In genomic region chr7:24898691-24899090, GRCh38 we compare ENCODE assay signal across 10 cellular contexts.
A peak's percentile ranks its signal among the peaks of the same experiment; 100 is the strongest.
DNase-seq lines count a peak whose midpoint lies in the region; ATAC-seq and TF ChIP-seq lines count a peak whose summit lies in the region.
"Had no signal": no experiment of that assay in that cellular context is flagged by ENCODE, and none has a peak within 500 bp of the region (broad histone marks: within the 10 kb centered on the region; RNA-seq: fewer than 3 reads in every experiment).

No MANE protein-coding gene starts in this region.

- no peak for TF ChIP-seq CTCF in choroid plexus epithelial cell (conservative IDR thresholded peaks at IDR 0.05; ENCODE audit: low read depth, low read length)

- peaks cover 15% of the 10 kb centered on the region for H3K4me1 ChIP-seq in effector memory CD4-positive, alpha-beta T cell (ENCODE audit: control insufficient read depth, insufficient read depth, low read length, poor library complexity, severe bottlenecking)

- ATAC-seq in GM21447 (IDR thresholded peaks at IDR 0.05; ENCODE audit: unreplicated experiment), result peak; percentile 38

- no peak overlapping the region for H3K27ac ChIP-seq in effector memory CD4-positive, alpha-beta T cell (ENCODE audit: insufficient read depth, low read length, poor library complexity, severe bottlenecking)

- no peaks in the 10 kb centered on the region for H3K36me3 ChIP-seq in effector memory CD4-positive, alpha-beta T cell (ENCODE audit: control insufficient read depth, insufficient read depth, low read length)

- H3K9me3 ChIP-seq in effector memory CD4-positive, alpha-beta T cell (ENCODE audit: control insufficient read depth, low read length), result no peaks in the 10 kb centered on the region

- DNase-seq in ELR (ENCODE audit: low read depth), result peak; percentile 86
- peak; percentile 74 for DNase-seq in LHCN-M2 (ENCODE audit: low read depth)
- peak; percentile 44 for DNase-seq in choroid plexus epithelial cell (ENCODE audit: low read depth)
- no peak for DNase-seq in effector memory CD4-positive, alpha-beta T cell
- no peak for DNase-seq in midbrain (lab: John Stamatoyannopoulos, UW)
- no peak for DNase-seq in DMS53 treated with DMSO at 0.1 percent for 48 hours (lab: John Stamatoyannopoulos, UW; ENCODE audit: unreplicated experiment)
- no peak for DNase-seq in NCI-H146 (lab: John Stamatoyannopoulos, UW)
- DNase-seq: DND-41, NCI-H526 had no signal

- no peaks in the 10 kb centered on the region for H3K27me3 ChIP-seq in effector memory CD4-positive, alpha-beta T cell (replicated peaks; ENCODE audit: control insufficient read depth, insufficient read depth, low read length, poor library complexity, severe bottlenecking)

- H3K4me3 ChIP-seq in choroid plexus epithelial cell (ENCODE audit: low read depth, low read length), result no peak overlapping the region
- H3K4me3 ChIP-seq in effector memory CD4-positive, alpha-beta T cell (ENCODE audit: insufficient read depth, low read depth, low read length, poor library complexity, severe bottlenecking), result no peak overlapping the region

Comparison
In these comparisons a context has a peak if more than half of its experiments do, and no peak if none do; other contexts are left out.
1. DNase-seq: peak in ELR (single experiment), LHCN-M2 (single experiment) and choroid plexus epithelial cell (single experiment); none in effector memory CD4-positive, alpha-beta T cell (0 of 3), midbrain (single experiment), DMS53 treated with DMSO at 0.1 percent for 48 hours (single experiment) and NCI-H146 (single experiment).